ENCODE assay signal across 15 cellular contexts in the genomic region with DNA sequence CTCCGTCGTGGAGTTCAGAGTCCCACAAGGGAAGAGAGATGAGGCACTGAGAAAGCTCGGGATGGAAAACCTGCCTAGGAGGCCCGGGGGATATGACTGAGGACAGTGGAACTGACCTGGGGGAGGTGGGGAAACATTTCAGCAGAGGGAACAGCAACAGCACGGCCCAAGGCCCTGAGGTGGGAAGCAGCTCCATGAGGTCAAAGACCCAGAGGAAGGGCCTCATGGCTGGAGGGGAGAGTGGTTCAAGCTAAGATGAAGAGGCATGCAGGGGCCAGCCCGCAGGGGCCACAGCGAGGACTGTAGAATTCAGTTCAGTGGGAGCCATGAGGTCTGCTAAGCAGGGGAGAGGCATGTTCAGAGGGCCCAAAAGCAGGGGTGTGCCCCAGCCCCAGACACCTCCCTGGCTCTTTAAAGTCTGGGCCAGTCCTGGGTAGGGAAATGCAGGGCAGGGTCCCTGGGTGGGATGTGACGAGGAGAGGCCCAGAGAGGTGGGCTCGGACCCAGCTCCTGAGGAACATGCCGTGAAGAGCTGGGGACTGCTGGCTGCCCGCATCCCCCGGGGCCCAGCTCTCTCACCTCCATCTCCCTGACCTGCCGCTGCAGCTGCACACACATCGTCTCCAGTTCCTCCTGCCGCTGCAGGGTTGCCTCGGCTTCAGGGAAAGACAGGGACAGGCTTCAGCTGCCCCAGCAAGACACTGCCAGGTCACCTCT. TPM values are rescaled to one million over a fixed set of nuclear protein-coding genes. Genes with fewer than 3 reads are reported as not detected.
"Had no signal": no experiment of that assay in that cellular context is flagged by ENCODE, and none has a peak within 500 bp of the region (broad histone marks: within the 10 kb centered on the region; RNA-seq: fewer than 3 reads in every experiment).

No MANE protein-coding gene starts in this region.

- H3K9me3 Mint-ChIP-seq: activated T-cell treated with anti-CD3 and anti-CD28 coated beads, Interleukin-2, amount 50 U/mL, for 4 hours; type B pancreatic cell had no signal

- ATAC-seq: activated CD8-positive, alpha-beta memory T cell treated with anti-CD3 and anti-CD28 coated beads, Interleukin-2, amount 10 ng/mL, durations not matched to agents 7 days and 5 days; activated T-cell treated with anti-CD3 and anti-CD28 coated beads, Interleukin-2, amount 50 U/mL, for 4 hours had no signal

- DNase-seq: activated CD8-positive, alpha-beta memory T cell treated with anti-CD3 and anti-CD28 coated beads, Interleukin-2, amount 10 ng/mL, durations not matched to agents 7 days and 5 days; activated naive CD4-positive, alpha-beta T cell; activated T-cell treated with anti-CD3 and anti-CD28 coated beads, Interleukin-2, amount 50 U/mL, for 4 hours; adrenal gland; central memory CD4-positive, alpha-beta T cell; cortex of kidney; erythroblast; kidney glomerular epithelial cell; small intestine; substantia nigra; WERI-Rb-1 had no signal

- H3K4me3 Mint-ChIP-seq: activated CD8-positive, alpha-beta memory T cell treated with anti-CD3 and anti-CD28 coated beads, Interleukin-2, amount 10 ng/mL, durations not matched to agents 7 days and 5 days; activated T-cell treated with anti-CD3 and anti-CD28 coated beads, Interleukin-2, amount 50 U/mL, for 4 hours; type B pancreatic cell had no signal

- H3K36me3 Mint-ChIP-seq: type B pancreatic cell had no signal

- H3K9me3 ChIP-seq: adrenal gland, neutrophil, right atrium auricular region had no signal

- H3K27me3 Mint-ChIP-seq: activated CD8-positive, alpha-beta memory T cell treated with anti-CD3 and anti-CD28 coated beads, Interleukin-2, amount 10 ng/mL, durations not matched to agents 7 days and 5 days; type B pancreatic cell had no signal

- H3K27ac Mint-ChIP-seq: activated CD8-positive, alpha-beta memory T cell treated with anti-CD3 and anti-CD28 coated beads, Interleukin-2, amount 10 ng/mL, durations not matched to agents 7 days and 5 days; type B pancreatic cell had no signal

RNA-seq across cellular contexts. Expression of a gene that starts 21.3 kb away (rescaled TPM):
- total RNA-seq: SK-MEL-5 had no signal

RNA-seq across cellular contexts. Expression of a gene that starts 57.4 kb away (rescaled TPM):
- total RNA-seq: adrenal gland, right atrium auricular region, SK-MEL-5 had no signal
